ENCODE assay signal across 20 cellular contexts in the genomic region with DNA sequence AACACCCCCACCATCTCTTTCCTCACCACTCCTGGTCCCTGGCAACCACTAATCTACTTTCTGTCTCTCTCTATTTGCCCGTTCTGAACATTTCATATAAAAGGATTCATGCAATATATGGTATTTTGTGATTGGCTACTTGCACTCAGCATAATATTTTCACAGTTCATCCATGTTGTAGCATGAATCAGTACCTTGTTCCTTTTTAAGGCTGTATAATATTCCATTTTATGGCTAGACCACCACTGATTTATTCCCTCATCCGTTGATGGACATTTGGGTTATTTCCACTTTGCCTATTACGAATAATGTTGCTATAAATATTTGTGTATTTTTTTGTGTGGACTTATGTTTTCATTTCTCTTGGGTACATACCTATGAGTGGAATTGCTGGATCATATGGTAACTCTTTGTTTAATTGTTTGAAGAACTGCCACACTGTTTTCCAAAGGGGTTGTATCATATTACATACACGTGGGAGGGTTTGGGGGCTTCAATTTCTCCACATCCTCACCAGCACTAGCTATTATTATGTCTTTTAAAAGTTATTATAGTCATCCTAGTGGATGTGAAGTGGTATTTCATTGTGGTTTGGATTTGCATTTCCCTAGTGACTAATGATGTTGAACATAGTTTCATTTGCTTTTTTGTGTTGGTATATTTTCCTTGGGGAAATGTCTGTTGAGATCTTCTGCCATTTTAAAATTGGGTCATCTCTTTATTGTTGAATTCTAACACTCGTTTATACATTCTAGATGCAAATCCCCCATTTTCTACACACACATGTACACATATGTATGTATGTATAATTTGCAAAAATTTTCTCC. TPM values are rescaled to one million over a fixed set of nuclear protein-coding genes. Genes with fewer than 3 reads are reported as not detected.
"Had no signal": no experiment of that assay in that cellular context is flagged by ENCODE, and none has a peak within 500 bp of the region (broad histone marks: within the 10 kb centered on the region; RNA-seq: fewer than 3 reads in every experiment).

No MANE protein-coding gene starts in this region.

- H3K4me3 ChIP-seq: ascending aorta, breast epithelium, dorsolateral prefrontal cortex, esophagus squamous epithelium, prostate gland, suprapubic skin had no signal

- H3K27ac ChIP-seq: ascending aorta, breast epithelium, esophagus squamous epithelium, prostate gland, suprapubic skin, VCaP had no signal

- H3K9me3 ChIP-seq: ascending aorta, breast epithelium, esophagus squamous epithelium, prostate gland, suprapubic skin had no signal

- H3K36me3 ChIP-seq: ascending aorta, breast epithelium, esophagus squamous epithelium, prostate gland, suprapubic skin had no signal

- ATAC-seq: right cardiac atrium had no signal

- DNase-seq: activated CD4-positive, alpha-beta T cell treated with anti-CD3 and anti-CD28 coated beads for 1 hour; activated CD4-positive, alpha-beta T cell treated with anti-CD3 and anti-CD28 coated beads, Interleukin-2, amount 50 U/mL, for 48 hours; activated naive CD4-positive, alpha-beta T cell treated with anti-CD3 and anti-CD28 coated beads, Interleukin-2, amount 10 ng/mL, durations not matched to agents 7 days and 5 days; activated T-cell treated with anti-CD3 and anti-CD28 coated beads, Interleukin-2, amount 50 U/mL, for 24 hours; dorsolateral prefrontal cortex; esophagus squamous epithelium; mesendoderm; occipital lobe; right cardiac atrium; small intestine; stimulated activated CD4-positive, alpha-beta T cell treated with anti-CD3 and anti-CD28 coated beads, Interleukin-4, amount 100 ng/mL, for 24 hours; stimulated activated naive CD4-positive, alpha-beta T cell; T-helper 1 cell; trophoblast cell had no signal

- H3K4me1 ChIP-seq: ascending aorta, breast epithelium, prostate gland had no signal

RNA-seq across cellular contexts. Expression of gene SEC14L5, which starts 26.3 kb away (rescaled TPM):
- total RNA-seq: kidney epithelial cell had no signal
